17 cellular contexts compared by ENCODE assay signal in the genomic region with DNA sequence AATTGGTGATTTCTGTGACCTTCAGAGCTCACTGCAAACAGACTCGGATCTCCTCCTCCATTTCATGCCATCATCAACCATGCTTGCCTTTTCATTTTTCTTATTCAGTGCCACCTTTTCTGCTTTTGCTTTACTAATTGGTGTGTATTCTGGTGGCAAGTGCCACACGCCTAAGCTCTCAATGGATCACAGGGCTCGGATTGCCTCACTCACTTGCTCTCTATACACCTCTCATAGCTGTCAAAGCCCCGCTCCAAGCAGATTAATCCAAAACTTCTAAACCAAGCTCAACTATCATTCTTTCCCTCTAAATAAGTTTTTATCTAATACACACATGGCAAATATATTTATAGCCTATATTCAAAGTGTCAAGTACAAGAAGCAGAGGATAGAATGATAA.
"Had no signal": no experiment of that assay in that cellular context is flagged by ENCODE, and none has a peak within 500 bp of the region (broad histone marks: within the 10 kb centered on the region; RNA-seq: fewer than 3 reads in every experiment).

No MANE protein-coding gene starts in this region.

- DNase-seq: activated CD4-positive, alpha-beta memory T cell treated with anti-CD3 and anti-CD28 coated beads for 36 hours; activated CD4-positive, alpha-beta T cell treated with anti-CD3 and anti-CD28 coated beads for 1 hour; activated CD8-positive, alpha-beta memory T cell treated with anti-CD3 and anti-CD28 coated beads, Interleukin-2, amount 10 ng/mL, durations not matched to agents 7 days and 5 days; activated naive CD4-positive, alpha-beta T cell treated with anti-CD3 and anti-CD28 coated beads for 36 hours; activated naive CD8-positive, alpha-beta T cell treated with anti-CD3 and anti-CD28 coated beads, Interleukin-2, amount 50 U/mL, for 24 hours; activated T-cell treated with anti-CD3 and anti-CD28 coated beads, Interleukin-2, amount 50 U/mL, for 1 hour; endodermal cell; islet precursor cell; psoas muscle; stimulated activated naive CD8-positive, alpha-beta T cell treated with anti-CD3 and anti-CD28 coated beads, Interleukin-15, amount 100 ng/mL, for 72 hours; T-helper 1 cell had no signal

- ATAC-seq: activated CD8-positive, alpha-beta memory T cell treated with anti-CD3 and anti-CD28 coated beads, Interleukin-2, amount 10 ng/mL, durations not matched to agents 7 days and 5 days; activated naive CD8-positive, alpha-beta T cell treated with anti-CD3 and anti-CD28 coated beads, Interleukin-2, amount 50 U/mL, for 24 hours; gastroesophageal sphincter; psoas muscle; sciatic nerve; stimulated activated naive CD8-positive, alpha-beta T cell treated with anti-CD3 and anti-CD28 coated beads, Interleukin-15, amount 100 ng/mL, for 72 hours had no signal

- H3K9me3 ChIP-seq: ascending aorta, gastroesophageal sphincter, psoas muscle had no signal

- H3K27ac Mint-ChIP-seq: activated CD4-positive, alpha-beta memory T cell treated with anti-CD3 and anti-CD28 coated beads for 36 hours; activated CD8-positive, alpha-beta memory T cell treated with anti-CD3 and anti-CD28 coated beads, Interleukin-2, amount 10 ng/mL, durations not matched to agents 7 days and 5 days; activated naive CD4-positive, alpha-beta T cell treated with anti-CD3 and anti-CD28 coated beads for 36 hours; activated naive CD8-positive, alpha-beta T cell treated with anti-CD3 and anti-CD28 coated beads, Interleukin-2, amount 50 U/mL, for 24 hours; activated T-helper 2 cell treated with anti-CD3 and anti-CD28 coated beads, Interferon-gamma antibody, Interleukin-2, Interleukin-4, amounts not matched to agents 10 μg/mL and 5 μg/mL and 100 μg/mL, durations not matched to agents 14 hours and 24 hours and 36 hours; endodermal cell; stimulated activated naive CD8-positive, alpha-beta T cell treated with anti-CD3 and anti-CD28 coated beads, Interleukin-15, amount 100 ng/mL, for 72 hours had no signal

- H3K4me1 Mint-ChIP-seq: activated CD8-positive, alpha-beta memory T cell treated with anti-CD3 and anti-CD28 coated beads, Interleukin-2, amount 10 ng/mL, durations not matched to agents 7 days and 5 days; activated naive CD8-positive, alpha-beta T cell treated with anti-CD3 and anti-CD28 coated beads, Interleukin-2, amount 50 U/mL, for 24 hours; neural crest cell; stimulated activated naive CD8-positive, alpha-beta T cell treated with anti-CD3 and anti-CD28 coated beads, Interleukin-15, amount 100 ng/mL, for 72 hours had no signal

- H3K4me3 Mint-ChIP-seq: activated CD4-positive, alpha-beta memory T cell treated with anti-CD3 and anti-CD28 coated beads for 36 hours; activated CD8-positive, alpha-beta memory T cell treated with anti-CD3 and anti-CD28 coated beads, Interleukin-2, amount 10 ng/mL, durations not matched to agents 7 days and 5 days; activated naive CD4-positive, alpha-beta T cell treated with anti-CD3 and anti-CD28 coated beads for 36 hours; activated naive CD8-positive, alpha-beta T cell treated with anti-CD3 and anti-CD28 coated beads, Interleukin-2, amount 50 U/mL, for 24 hours; endodermal cell; neural crest cell; stimulated activated naive CD8-positive, alpha-beta T cell treated with anti-CD3 and anti-CD28 coated beads, Interleukin-15, amount 100 ng/mL, for 72 hours had no signal

- H3K36me3 ChIP-seq: ascending aorta had no signal

- H3K4me1 ChIP-seq: ascending aorta, psoas muscle had no signal

- H3K27ac ChIP-seq: ascending aorta, gastroesophageal sphincter, psoas muscle had no signal

- H3K27me3 Mint-ChIP-seq: activated CD4-positive, alpha-beta memory T cell treated with anti-CD3 and anti-CD28 coated beads for 36 hours; activated CD8-positive, alpha-beta memory T cell treated with anti-CD3 and anti-CD28 coated beads, Interleukin-2, amount 10 ng/mL, durations not matched to agents 7 days and 5 days; activated naive CD8-positive, alpha-beta T cell treated with anti-CD3 and anti-CD28 coated beads, Interleukin-2, amount 50 U/mL, for 24 hours; stimulated activated naive CD8-positive, alpha-beta T cell treated with anti-CD3 and anti-CD28 coated beads, Interleukin-15, amount 100 ng/mL, for 72 hours had no signal

- H3K36me3 Mint-ChIP-seq: activated CD8-positive, alpha-beta memory T cell treated with anti-CD3 and anti-CD28 coated beads, Interleukin-2, amount 10 ng/mL, durations not matched to agents 7 days and 5 days had no signal

- FAIRE-seq: bronchial epithelial cell had no signal

- H3K4me3 ChIP-seq: ascending aorta, gastroesophageal sphincter, psoas muscle had no signal

- H3K27me3 ChIP-seq: ascending aorta, gastroesophageal sphincter had no signal
